1 cellular context compared by ENCODE assay signal in genomic region chr7:128963327-128963757, GRCh38.
TF ChIP-seq lines count a peak whose summit lies in the region.

No MANE protein-coding gene starts in this region.

TF ChIP-seq in GM23338, 12 proteins besides CTCF, POLR2A, EP300 and RAD21 (continued from another document):
- TF ChIP-seq REST (IDR thresholded peaks at IDR 0.05; ENCODE audit: unreplicated experiment) = no peak
- TF ChIP-seq NANOG (IDR thresholded peaks at IDR 0.05; ENCODE audit: borderline replicate concordance) = no peak
- no peak for TF ChIP-seq CREB1 (CRISPR knock-in tag; IDR thresholded peaks at IDR 0.05; ENCODE audit: low read depth)
- TF ChIP-seq EZH2 (IDR thresholded peaks at IDR 0.05; ENCODE audit: low read depth, unreplicated experiment) = no peak
